In the genomic region with DNA sequence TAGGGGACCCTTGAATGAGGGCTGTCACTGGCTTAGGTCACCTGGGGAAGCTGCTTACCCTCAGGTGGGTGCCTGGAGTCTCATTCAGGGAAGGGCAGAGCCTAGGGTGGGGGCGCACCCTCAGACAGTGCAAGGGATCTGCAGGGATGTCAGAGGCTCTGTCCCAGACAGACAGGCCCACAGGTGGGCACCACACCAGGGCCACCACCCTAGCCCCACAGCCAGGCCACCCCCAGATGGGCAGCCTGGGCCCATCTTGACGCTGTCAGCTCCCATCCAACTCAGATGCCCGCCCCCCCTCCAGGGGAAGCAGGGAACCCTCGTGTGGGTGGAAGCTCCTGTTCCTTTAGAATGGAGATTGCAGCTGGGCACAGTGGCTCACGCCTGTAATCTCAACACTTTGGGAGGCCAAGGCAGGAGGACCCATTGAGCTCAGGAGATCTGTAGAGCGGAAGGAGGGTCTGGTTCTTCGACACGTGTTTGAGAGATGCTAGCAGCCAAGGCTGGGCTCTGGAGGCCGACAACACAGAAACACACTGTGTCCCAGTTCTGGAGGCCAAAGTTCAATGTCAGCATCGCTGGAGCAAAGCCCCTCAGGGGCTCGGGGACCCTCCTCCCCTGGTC, we compare ENCODE assay signal across 2 cellular contexts.
TF ChIP-seq lines count a peak whose summit lies in the region.

No MANE protein-coding gene starts in this region.

TF ChIP-seq in SK-N-SH, 30 proteins besides CTCF, POLR2A, EP300 and RAD21 (continued from another document):
- TF ChIP-seq ZBTB33 (IDR thresholded peaks at IDR 0.05; ENCODE audit: borderline replicate concordance, low read depth): no peak
- no peak for TF ChIP-seq IRF3 (IDR thresholded peaks at IDR 0.05; ENCODE audit: low read depth, low read length)
- TF ChIP-seq ELF1 (IDR thresholded peaks at IDR 0.05): no peak
- TF ChIP-seq TEAD4 (IDR thresholded peaks at IDR 0.05; ENCODE audit: borderline replicate concordance, insufficient read depth): no peak

TF ChIP-seq in SK-N-SH treated with all-trans-retinoic acid at 6 μM for 48 hours, 23 proteins besides CTCF, POLR2A, EP300 and RAD21 (continued from another document):
- TF ChIP-seq, protein P1, sequence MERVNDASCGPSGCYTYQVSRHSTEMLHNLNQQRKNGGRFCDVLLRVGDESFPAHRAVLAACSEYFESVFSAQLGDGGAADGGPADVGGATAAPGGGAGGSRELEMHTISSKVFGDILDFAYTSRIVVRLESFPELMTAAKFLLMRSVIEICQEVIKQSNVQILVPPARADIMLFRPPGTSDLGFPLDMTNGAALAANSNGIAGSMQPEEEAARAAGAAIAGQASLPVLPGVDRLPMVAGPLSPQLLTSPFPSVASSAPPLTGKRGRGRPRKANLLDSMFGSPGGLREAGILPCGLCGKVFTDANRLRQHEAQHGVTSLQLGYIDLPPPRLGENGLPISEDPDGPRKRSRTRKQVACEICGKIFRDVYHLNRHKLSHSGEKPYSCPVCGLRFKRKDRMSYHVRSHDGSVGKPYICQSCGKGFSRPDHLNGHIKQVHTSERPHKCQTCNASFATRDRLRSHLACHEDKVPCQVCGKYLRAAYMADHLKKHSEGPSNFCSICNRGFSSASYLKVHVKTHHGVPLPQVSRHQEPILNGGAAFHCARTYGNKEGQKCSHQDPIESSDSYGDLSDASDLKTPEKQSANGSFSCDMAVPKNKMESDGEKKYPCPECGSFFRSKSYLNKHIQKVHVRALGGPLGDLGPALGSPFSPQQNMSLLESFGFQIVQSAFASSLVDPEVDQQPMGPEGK (CRISPR knock-in tag; IDR thresholded peaks at IDR 0.05; ENCODE audit: borderline replicate concordance): no peak
- TF ChIP-seq OSR1 (CRISPR knock-in tag; IDR thresholded peaks at IDR 0.05): no peak
- TF ChIP-seq CREB5 (CRISPR knock-in tag; IDR thresholded peaks at IDR 0.05; ENCODE audit: low read depth): no peak
- TF ChIP-seq TOX (CRISPR knock-in tag; IDR thresholded peaks at IDR 0.05; ENCODE audit: borderline replicate concordance): no peak
- no peak for TF ChIP-seq ZNF565 (CRISPR knock-in tag; conservative IDR thresholded peaks at IDR 0.05; ENCODE audit: low read depth)
- no peak for TF ChIP-seq ZFP30 (CRISPR knock-in tag; IDR thresholded peaks at IDR 0.05)
- no peak for TF ChIP-seq GLIS3 (CRISPR knock-in tag; IDR thresholded peaks at IDR 0.05)
- TF ChIP-seq CSRNP3 (CRISPR knock-in tag; IDR thresholded peaks at IDR 0.05): no peak
TF ChIP-seq in SK-N-SH treated with all-trans-retinoic acid at 6 μM for 48 hours: peak in this region for 0.
